In genomic region chr9:38391278-38392118, GRCh38 we compare ENCODE assay signal across 1 cellular context.
TF ChIP-seq lines count a peak whose summit lies in the region.

No MANE protein-coding gene starts in this region.

TF ChIP-seq in K562, 482 proteins besides CTCF, POLR2A, EP300 and RAD21:
- TF ChIP-seq ARHGAP35 (IDR thresholded peaks at IDR 0.05; ENCODE audit: partially characterized antibody) (no peak), ATF3 (IDR thresholded peaks at IDR 0.05) (peak; percentile 68), ATF3 (CRISPR knock-in tag; conservative IDR thresholded peaks at IDR 0.05) (no peak)
